2 cellular contexts compared by ENCODE assay signal in the genomic region with DNA sequence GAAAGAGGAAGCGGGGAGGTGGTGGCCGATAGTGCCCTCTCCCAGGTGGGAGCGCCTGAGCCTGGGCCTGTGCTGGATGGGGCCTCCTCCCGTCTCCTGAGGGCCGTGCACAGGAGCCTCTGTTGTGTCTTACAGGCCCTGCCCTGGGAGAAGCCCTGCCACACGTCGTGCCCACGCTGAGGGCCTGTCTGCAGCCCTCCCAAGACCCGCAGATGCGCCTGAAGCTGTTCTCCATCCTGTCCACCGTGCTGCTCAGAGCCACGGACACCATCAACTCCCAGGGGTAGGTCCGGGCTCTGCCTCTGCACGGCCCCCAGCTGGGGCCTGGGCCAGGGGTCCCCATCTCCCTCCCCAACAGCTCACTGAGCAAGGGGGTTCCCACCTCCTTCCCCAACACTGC.
TF ChIP-seq lines count a peak whose summit lies in the region.

No MANE protein-coding gene starts in this region.

TF ChIP-seq in SK-N-SH, 30 proteins besides CTCF, POLR2A, EP300 and RAD21 (continued from another document):
- no peak for TF ChIP-seq POLR2AphosphoS5 (IDR thresholded peaks at IDR 0.05; ENCODE audit: low read depth, low read length)
- TF ChIP-seq, protein P1, sequence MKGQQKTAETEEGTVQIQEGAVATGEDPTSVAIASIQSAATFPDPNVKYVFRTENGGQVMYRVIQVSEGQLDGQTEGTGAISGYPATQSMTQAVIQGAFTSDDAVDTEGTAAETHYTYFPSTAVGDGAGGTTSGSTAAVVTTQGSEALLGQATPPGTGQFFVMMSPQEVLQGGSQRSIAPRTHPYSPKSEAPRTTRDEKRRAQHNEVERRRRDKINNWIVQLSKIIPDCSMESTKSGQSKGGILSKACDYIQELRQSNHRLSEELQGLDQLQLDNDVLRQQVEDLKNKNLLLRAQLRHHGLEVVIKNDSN (IDR thresholded peaks at IDR 0.05; ENCODE audit: borderline replicate concordance, low read depth) = no peak
- TF ChIP-seq NFIC (IDR thresholded peaks at IDR 0.05; ENCODE audit: borderline replicate concordance) = no peak
- TF ChIP-seq TEAD4 (IDR thresholded peaks at IDR 0.05; ENCODE audit: borderline replicate concordance, insufficient read depth) = no peak
- TF ChIP-seq GATA2 (CRISPR knock-in tag; IDR thresholded peaks at IDR 0.05) = no peak
- no peak for TF ChIP-seq RXRA (IDR thresholded peaks at IDR 0.05; ENCODE audit: borderline replicate concordance, low read depth)
- no peak for TF ChIP-seq NRF1 (IDR thresholded peaks at IDR 0.05; ENCODE audit: low read depth, low read length)

TF ChIP-seq in SK-N-SH treated with all-trans-retinoic acid at 6 μM for 48 hours, 23 proteins besides CTCF, POLR2A, EP300 and RAD21 (continued from another document):
- TF ChIP-seq TOX (CRISPR knock-in tag; IDR thresholded peaks at IDR 0.05; ENCODE audit: borderline replicate concordance) (no peak), TCF4 (CRISPR knock-in tag; IDR thresholded peaks at IDR 0.05; ENCODE audit: borderline replicate concordance) (no peak), ZNF8 (CRISPR knock-in tag; IDR thresholded peaks at IDR 0.05) (no peak), OSR1 (CRISPR knock-in tag; IDR thresholded peaks at IDR 0.05) (no peak), ARNTL (CRISPR knock-in tag; IDR thresholded peaks at IDR 0.05; ENCODE audit: borderline replicate concordance, low read depth) (no peak), BACH2 (CRISPR knock-in tag; IDR thresholded peaks at IDR 0.05; ENCODE audit: borderline replicate concordance) (no peak), RARB (CRISPR knock-in tag; IDR thresholded peaks at IDR 0.05) (no peak), ESRRG (CRISPR knock-in tag; IDR thresholded peaks at IDR 0.05) (no peak), PPARA (CRISPR knock-in tag; IDR thresholded peaks at IDR 0.05; ENCODE audit: borderline replicate concordance) (no peak), CREB5 (CRISPR knock-in tag; IDR thresholded peaks at IDR 0.05; ENCODE audit: low read depth) (no peak)
TF ChIP-seq in SK-N-SH treated with all-trans-retinoic acid at 6 μM for 48 hours: peak in this region for 0.
